Comparison of ENCODE assay signal across 20 cellular contexts in the genomic region with DNA sequence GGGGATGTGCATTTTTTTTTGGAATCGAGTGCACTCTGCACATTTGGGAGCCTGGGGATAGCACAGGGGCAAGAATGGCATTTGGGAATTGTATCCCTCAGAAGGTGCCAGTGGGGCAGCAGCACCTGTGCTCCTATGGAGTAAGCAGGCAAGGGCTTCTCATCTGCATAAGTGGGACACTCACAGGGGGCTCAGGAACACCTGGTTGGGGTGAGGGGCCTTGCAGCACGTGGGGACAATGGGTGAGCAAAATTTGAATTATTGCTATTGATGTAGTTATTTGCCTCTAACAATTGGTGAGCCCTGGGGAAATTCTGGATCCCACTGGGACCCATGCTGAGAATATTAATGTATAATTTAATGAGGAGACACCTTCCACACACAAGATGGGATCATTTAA.
"Had no signal": no experiment of that assay in that cellular context is flagged by ENCODE, and none has a peak within 500 bp of the region (broad histone marks: within the 10 kb centered on the region; RNA-seq: fewer than 3 reads in every experiment).

No MANE protein-coding gene starts in this region.

- H3K9ac ChIP-seq: parathyroid adenoma had no signal

- DNase-seq: dorsolateral prefrontal cortex; effector CD8-positive, alpha-beta T cell; heart left ventricle; hippocampal formation; left colon; left ventricle myocardium superior; mesendoderm; naive B cell; occipital lobe; psoas muscle; retina; spleen; stimulated activated CD4-positive, alpha-beta T cell treated with anti-CD3 and anti-CD28 coated beads, Interleukin-15, amount 100 ng/mL, for 24 hours; stimulated activated CD4-positive, alpha-beta T cell treated with anti-CD3 and anti-CD28 coated beads, Interleukin-1b, Interleukin-23, amount 100 ng/mL, for 48 hours; stimulated activated CD4-positive, alpha-beta T cell treated with anti-CD3 and anti-CD28 coated beads, Interleukin-4, amount 100 ng/mL, for 24 hours; tibial artery; uterus had no signal

- H3K4me3 ChIP-seq: dorsolateral prefrontal cortex, heart left ventricle, lung, psoas muscle, spleen, tibial artery, upper lobe of left lung, uterus had no signal

- H3K27me3 ChIP-seq: dorsolateral prefrontal cortex, heart left ventricle, spleen, tibial artery, upper lobe of left lung, uterus had no signal

- H3K36me3 ChIP-seq: heart left ventricle, spleen, tibial artery, upper lobe of left lung, uterus had no signal

- H3K27ac ChIP-seq: dorsolateral prefrontal cortex, parathyroid adenoma, psoas muscle, spleen, tibial artery, upper lobe of left lung, uterus had no signal

- H3K9me3 ChIP-seq: heart left ventricle, psoas muscle, spleen, tibial artery, upper lobe of left lung, uterus had no signal

- H3K4me1 ChIP-seq: parathyroid adenoma, psoas muscle, uterus had no signal

- H2AFZ ChIP-seq: parathyroid adenoma had no signal
